Comparison of ENCODE assay signal across 1 cellular context in the genomic region with DNA sequence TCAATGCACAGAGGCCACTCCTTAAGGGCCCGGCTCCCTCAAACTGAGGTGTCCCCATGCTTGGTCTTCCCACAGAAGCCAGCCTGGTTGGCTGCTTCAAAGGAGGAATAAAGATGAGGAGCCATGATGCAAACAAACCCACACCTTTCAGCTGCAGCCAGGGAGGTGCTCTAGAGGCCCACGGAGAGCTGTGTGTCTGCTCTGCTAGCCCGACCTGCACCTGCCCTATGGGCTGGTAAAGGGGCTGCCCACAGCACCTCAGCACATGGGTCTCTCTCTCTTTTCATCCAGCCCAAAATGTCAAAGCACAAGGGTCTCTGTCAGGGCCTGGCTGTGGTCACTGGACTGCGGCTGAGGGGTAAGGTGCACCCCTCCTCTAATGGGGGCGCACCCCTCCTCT.
TF ChIP-seq lines count a peak whose summit lies in the region.

No MANE protein-coding gene starts in this region.

TF ChIP-seq in IMR-90, 13 proteins besides CTCF, POLR2A, EP300 and RAD21:
- TF ChIP-seq CHD1 (IDR thresholded peaks at IDR 0.05; ENCODE audit: low read depth, low read length) (no peak), SMC3 (IDR thresholded peaks at IDR 0.05; ENCODE audit: low read depth, low read length) (no peak), RCOR1 (IDR thresholded peaks at IDR 0.05; ENCODE audit: insufficient replicate concordance, low read length) (no peak), MAZ (IDR thresholded peaks at IDR 0.05; ENCODE audit: borderline replicate concordance, low read depth, low read length) (no peak), USF2 (IDR thresholded peaks at IDR 0.05; ENCODE audit: low read depth, low read length) (no peak), MAFK (IDR thresholded peaks at IDR 0.05; ENCODE audit: low read depth, low read length) (no peak), FOS (IDR thresholded peaks at IDR 0.05; ENCODE audit: low read depth, low read length) (no peak), NFE2L2 (IDR thresholded peaks at IDR 0.05; ENCODE audit: low read depth, low read length) (no peak), RFX5 (IDR thresholded peaks at IDR 0.05; ENCODE audit: low read depth, low read length) (no peak), BHLHE40 (IDR thresholded peaks at IDR 0.05; ENCODE audit: low read depth, low read length) (no peak)
- TF ChIP-seq, protein P1, sequence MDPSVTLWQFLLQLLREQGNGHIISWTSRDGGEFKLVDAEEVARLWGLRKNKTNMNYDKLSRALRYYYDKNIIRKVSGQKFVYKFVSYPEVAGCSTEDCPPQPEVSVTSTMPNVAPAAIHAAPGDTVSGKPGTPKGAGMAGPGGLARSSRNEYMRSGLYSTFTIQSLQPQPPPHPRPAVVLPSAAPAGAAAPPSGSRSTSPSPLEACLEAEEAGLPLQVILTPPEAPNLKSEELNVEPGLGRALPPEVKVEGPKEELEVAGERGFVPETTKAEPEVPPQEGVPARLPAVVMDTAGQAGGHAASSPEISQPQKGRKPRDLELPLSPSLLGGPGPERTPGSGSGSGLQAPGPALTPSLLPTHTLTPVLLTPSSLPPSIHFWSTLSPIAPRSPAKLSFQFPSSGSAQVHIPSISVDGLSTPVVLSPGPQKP (IDR thresholded peaks at IDR 0.05; ENCODE audit: borderline replicate concordance, low read depth, low read length): no peak
TF ChIP-seq in IMR-90: peak in this region for 0.
